ENCODE assay signal across 20 cellular contexts in the genomic region with DNA sequence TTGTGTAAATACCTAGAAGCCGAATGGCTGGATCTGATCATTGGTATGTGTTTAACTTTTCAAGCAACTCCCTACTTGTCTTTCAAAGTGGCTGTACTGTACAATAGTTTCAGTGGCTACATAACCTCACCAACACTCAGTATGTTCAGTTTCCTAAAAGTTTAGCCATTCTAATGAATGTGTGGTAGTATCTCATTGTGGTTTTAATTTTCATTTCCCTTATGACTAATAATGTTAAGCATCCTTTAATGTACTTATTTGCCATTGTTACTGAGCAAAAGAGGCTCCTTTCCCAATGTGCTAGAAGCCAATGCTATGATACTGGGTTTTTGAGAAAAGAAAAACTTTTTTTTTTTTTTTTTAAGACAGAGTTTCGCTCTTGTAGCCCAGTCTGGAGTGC. TPM values are rescaled to one million over a fixed set of nuclear protein-coding genes. Genes with fewer than 3 reads are reported as not detected.
DNase-seq lines count a peak whose midpoint lies in the region; ATAC-seq and TF ChIP-seq lines count a peak whose summit lies in the region.
"Had no signal": no experiment of that assay in that cellular context is flagged by ENCODE, and none has a peak within 500 bp of the region (broad histone marks: within the 10 kb centered on the region; RNA-seq: fewer than 3 reads in every experiment).

No MANE protein-coding gene starts in this region.

- H3K4me3 Mint-ChIP-seq in GM23338 (no peak overlapping the region), endodermal cell (no peak overlapping the region)
- H3K4me3 Mint-ChIP-seq: CD4-positive, CD25-positive, alpha-beta regulatory T cell had no signal

- H3K79me2 ChIP-seq in ACC112 (ENCODE audit: control insufficient read depth, insufficient read depth, low read length, unreplicated experiment), result no peaks in the 10 kb centered on the region
- H3K79me2 ChIP-seq in GM23338 (replicated peaks; ENCODE audit: insufficient read depth), result no peaks in the 10 kb centered on the region
- H3K79me2 ChIP-seq in PC-3 (ENCODE audit: low read length), result no peaks in the 10 kb centered on the region

- no peak for TF ChIP-seq EP300 in tibial nerve (IDR thresholded peaks at IDR 0.05)

- peak overlapping the region; percentile 12; the same call in 1 of the 2 replicates for H3K27ac ChIP-seq in ACC112 (ENCODE audit: low read depth, low read length)
- peak overlapping the region; percentile 29; the same call in 1 of the 2 replicates for H3K27ac ChIP-seq in GM23338 (ENCODE audit: low read depth)
- H3K27ac ChIP-seq in PC-3 (ENCODE audit: low read length), result no peak overlapping the region
- no peak overlapping the region for H3K27ac ChIP-seq in endodermal cell (ENCODE audit: low read depth, low read length)
- no peak overlapping the region for H3K27ac ChIP-seq in tibial nerve
- H3K27ac ChIP-seq: adrenal gland, lower lobe of right lung, ovary, right lobe of liver, VCaP had no signal

- CTCF ChIA-PET in PC-3 (lab: Charles Lee), result no interaction called here

- peaks cover 5% of the 10 kb centered on the region for H3K27me3 Mint-ChIP-seq in GM23338 (ENCODE audit: insufficient read depth, low read depth, poor library complexity)
- H3K27me3 Mint-ChIP-seq in endodermal cell (ENCODE audit: insufficient read depth), result no peaks in the 10 kb centered on the region

- no peak for TF ChIP-seq CTCF in GM23338 (conservative IDR thresholded peaks at IDR 0.05; ENCODE audit: low read depth in 2 of 2)
- no peak for TF ChIP-seq CTCF in PC-3 (conservative IDR thresholded peaks at IDR 0.05; ENCODE audit: low read depth, low read length)
- no peak for TF ChIP-seq CTCF in choroid plexus epithelial cell (conservative IDR thresholded peaks at IDR 0.05; ENCODE audit: low read depth, low read length)
- no peak for TF ChIP-seq CTCF in endodermal cell (conservative IDR thresholded peaks at IDR 0.05)
- TF ChIP-seq CTCF in tibial nerve (IDR thresholded peaks at IDR 0.05), result no peak

- H3K4me1 ChIP-seq in ACC112 (ENCODE audit: control insufficient read depth, insufficient read depth, low read length, unreplicated experiment), result peaks cover 27% of the 10 kb centered on the region
- peaks cover 50% of the 10 kb centered on the region for H3K4me1 ChIP-seq in GM23338 (ENCODE audit: insufficient read depth)
- peaks cover 14% of the 10 kb centered on the region for H3K4me1 ChIP-seq in PC-3 (ENCODE audit: insufficient read depth, low read length)
- H3K4me1 ChIP-seq in endodermal cell (ENCODE audit: control insufficient read depth, insufficient read depth, low read length), result peaks cover 3% of the 10 kb centered on the region
- H3K4me1 ChIP-seq in tibial nerve, result peaks cover 0 to 13% (median 0%) of the 10 kb centered on the region in 4 donors
- H3K4me1 ChIP-seq: adrenal gland, lower lobe of right lung had no signal

- DNase-seq in GM23338 (ENCODE audit: low spot score), result no peak
- DNase-seq in PC-3, result peak; percentile 4
- DNase-seq in choroid plexus epithelial cell (ENCODE audit: low read depth), result peak; percentile 59
- DNase-seq in endodermal cell, result no peak
- no peak for DNase-seq in tibial nerve (ENCODE audit: low spot score in 2 of 2)
- DNase-seq in NCI-H2107 treated with DMSO at 0.1 percent for 48 hours (lab: John Stamatoyannopoulos, UW; ENCODE audit: unreplicated experiment), result no peak
- no peak for DNase-seq in DMS153 treated with DMSO at 0.1 percent for 48 hours (lab: John Stamatoyannopoulos, UW; ENCODE audit: unreplicated experiment)
- DNase-seq: adrenal gland; CD4-positive, CD25-positive, alpha-beta regulatory T cell; DMS79; Kasumi-1; lower lobe of right lung; NCI-H1436; ovary; right lobe of liver had no signal

- H3K4me2 ChIP-seq in GM23338, result no peak overlapping the region
- no peak overlapping the region for H3K4me2 ChIP-seq in PC-3 (ENCODE audit: low read length)

- H3K4me3 ChIP-seq in ACC112 (ENCODE audit: low read depth, low read length), result no peak overlapping the region
- H3K4me3 ChIP-seq in GM23338, result no peak overlapping the region
- no peak overlapping the region for H3K4me3 ChIP-seq in PC-3 (ENCODE audit: low read length)
- no peak overlapping the region for H3K4me3 ChIP-seq in choroid plexus epithelial cell (ENCODE audit: low read depth, low read length)
- no peak overlapping the region for H3K4me3 ChIP-seq in endodermal cell (ENCODE audit: low read length)
- no peak overlapping the region for H3K4me3 ChIP-seq in tibial nerve
- H3K4me3 ChIP-seq: adrenal gland, lower lobe of right lung, ovary, right lobe of liver had no signal

- POLR2A ChIA-PET in PC-3 (lab: Charles Lee; ENCODE audit: unreplicated experiment), result no interaction called here

- no TSS peak for BruUV-seq in PC-3 (replicated peaks; lab: Mats Ljungman, UMichigan)

- H2AFZ ChIP-seq in ACC112 (ENCODE audit: low read length, unreplicated experiment) (no peak overlapping the region), GM23338 (no peak overlapping the region), PC-3 (ENCODE audit: low read length) (no peak overlapping the region)

- H3K36me3 Mint-ChIP-seq in GM23338 (ENCODE audit: low read depth) (no peaks in the 10 kb centered on the region), endodermal cell (ENCODE audit: low read depth) (peaks cover 2% of the 10 kb centered on the region)
- H3K36me3 Mint-ChIP-seq: CD4-positive, CD25-positive, alpha-beta regulatory T cell had no signal

- intact Hi-C loops in PC-3 (cut with micrococcal nuclease), result no loop called here

- H4K20me1 ChIP-seq in GM23338 (replicated peaks; ENCODE audit: insufficient read depth) (no peaks in the 10 kb centered on the region), PC-3 (ENCODE audit: low read length) (no peaks in the 10 kb centered on the region)

- H3K9me3 ChIP-seq in PC-3 (ENCODE audit: low read length), result no peaks in the 10 kb centered on the region
- no peaks in the 10 kb centered on the region for H3K9me3 ChIP-seq in endodermal cell (ENCODE audit: control insufficient read depth, low read length)
- H3K9me3 ChIP-seq in tibial nerve, result no peaks in the 10 kb centered on the region
- H3K9me3 ChIP-seq: adrenal gland, lower lobe of right lung, ovary, right lobe of liver had no signal

- no peak overlapping the region for H3K9ac ChIP-seq in PC-3 (ENCODE audit: low read length)
- no peak overlapping the region for H3K9ac ChIP-seq in endodermal cell (ENCODE audit: extremely low read depth, low read length, poor library complexity, severe bottlenecking)

- H3K27me3 ChIP-seq in ACC112 (ENCODE audit: insufficient read depth, low read length), result no peaks in the 10 kb centered on the region
- H3K27me3 ChIP-seq in GM23338 (ENCODE audit: insufficient read depth), result no peaks in the 10 kb centered on the region
- H3K27me3 ChIP-seq in PC-3 (ENCODE audit: low read length), result no peaks in the 10 kb centered on the region
- H3K27me3 ChIP-seq in endodermal cell (ENCODE audit: control insufficient read depth, insufficient read depth, low read length, poor library complexity, severe bottlenecking), result no peaks in the 10 kb centered on the region
- no peaks in the 10 kb centered on the region for H3K27me3 ChIP-seq in tibial nerve
- H3K27me3 ChIP-seq: adrenal gland, ovary, right lobe of liver had no signal

- ATAC-seq in GM23338, result no peak
- no peak; the same call in 1 of the 2 replicates for ATAC-seq in PC-3
- ATAC-seq: lower lobe of right lung, right lobe of liver had no signal

- 100% methylated on average over 1 to 2 of the region's 2 CpGs for WGBS in endodermal cell (ENCODE audit: insufficient coverage in 1 of 2, insufficient read length in 1 of 2), 2 experiments
- 88 to 90% methylated on average over 2 of the region's 2 CpGs for WGBS in tibial nerve, 2 donors

- peak overlapping the region; percentile 76; the same call in 1 of the 2 replicates for H3K27ac Mint-ChIP-seq in GM23338
- H3K27ac Mint-ChIP-seq in endodermal cell, result no peak overlapping the region
- H3K27ac Mint-ChIP-seq: CD4-positive, CD25-positive, alpha-beta regulatory T cell had no signal

- no peaks in the 10 kb centered on the region for H3K36me3 ChIP-seq in ACC112 (ENCODE audit: insufficient read depth, low read length)
- no peaks in the 10 kb centered on the region for H3K36me3 ChIP-seq in GM23338 (ENCODE audit: insufficient read depth)
- H3K36me3 ChIP-seq in PC-3 (ENCODE audit: low read depth, low read length), result no peaks in the 10 kb centered on the region
- H3K36me3 ChIP-seq in endodermal cell (ENCODE audit: control insufficient read depth, insufficient read depth, low read length), result no peaks in the 10 kb centered on the region
- no peaks in the 10 kb centered on the region for H3K36me3 ChIP-seq in tibial nerve
- H3K36me3 ChIP-seq: adrenal gland, lower lobe of right lung, ovary, right lobe of liver had no signal

- H3F3A ChIP-seq in GM23338 (replicated peaks; ENCODE audit: low read depth) (no peaks in the 10 kb centered on the region), PC-3 (ENCODE audit: low read length, unreplicated experiment) (no peaks in the 10 kb centered on the region)

- H3K9me2 ChIP-seq in GM23338 (ENCODE audit: insufficient read depth) (no peaks in the 10 kb centered on the region), PC-3 (replicated peaks; ENCODE audit: low read length) (no peaks in the 10 kb centered on the region)

- TF ChIP-seq POLR2A in tibial nerve (IDR thresholded peaks at IDR 0.05), result no peak

- H3K9me3 Mint-ChIP-seq in GM23338, result no peaks in the 10 kb centered on the region; the same call in 2 of the 3 replicates
- H3K9me3 Mint-ChIP-seq in endodermal cell, result peaks cover 3% of the 10 kb centered on the region
- H3K9me3 Mint-ChIP-seq: CD4-positive, CD25-positive, alpha-beta regulatory T cell had no signal

- H3K4me1 Mint-ChIP-seq in GM23338 (peaks cover 65% of the 10 kb centered on the region), endodermal cell (peaks cover 39% of the 10 kb centered on the region)
- H3K4me1 Mint-ChIP-seq: CD4-positive, CD25-positive, alpha-beta regulatory T cell had no signal

TF ChIP-seq in GM23338, 12 proteins besides CTCF, POLR2A, EP300 and RAD21 (continues in another document):
- TF ChIP-seq EZH2phosphoT487 (IDR thresholded peaks at IDR 0.05; ENCODE audit: unreplicated experiment) (no peak), CREB1 (CRISPR knock-in tag; IDR thresholded peaks at IDR 0.05; ENCODE audit: low read depth) (no peak), EZH2 (IDR thresholded peaks at IDR 0.05; ENCODE audit: low read depth, unreplicated experiment) (no peak), NANOG (IDR thresholded peaks at IDR 0.05; ENCODE audit: borderline replicate concordance) (no peak), POLR2AphosphoS5 (IDR thresholded peaks at IDR 0.05; ENCODE audit: low read depth) (no peak)

RNA-seq across cellular contexts. Expression of gene ALDOB, which starts 27.8 kb away (rescaled TPM):
- total RNA-seq in GM23338 (2014; rRNA removed; shearing (Covaris generic)), result not detected in 2 replicates
- not detected in 2 replicates for polyA plus RNA-seq in GM23338 (2016; fragmentation: Nextera tagmentation; extraction: Ambion mirVana)
- total RNA-seq in PC-3 (2014; rRNA removed) (not detected in 2 replicates), endodermal cell (under 1 TPM in 1 of 2 donors, not detected in 1; 0.29 TPM), tibial nerve (not detected)
- not detected for polyA plus RNA-seq in endodermal cell (2013, experiment 1 of 2)
- polyA plus RNA-seq in endodermal cell (2013, experiment 2 of 2), result not detected
- total RNA-seq: activated CD8-positive, alpha-beta memory T cell treated with anti-CD3 and anti-CD28 coated beads for 36 hours; CD4-positive, CD25-positive, alpha-beta regulatory T cell; myocyte; subcutaneous adipose tissue had no signal
- polyA plus RNA-seq: CD4-positive, CD25-positive, alpha-beta regulatory T cell had no signal

Comparison
In these comparisons a context has a peak if more than half of its experiments do, and no peak if none do; other contexts are left out.
1. H3K27ac ChIP-seq: peak in ACC112 (single experiment) and GM23338 (single experiment); none in PC-3 (single experiment), endodermal cell (single experiment) and tibial nerve (0 of 4).
2. DNase-seq: peak in PC-3 (single experiment) and choroid plexus epithelial cell (single experiment); none in GM23338 (single experiment), endodermal cell (single experiment), tibial nerve (0 of 2), NCI-H2107 treated with DMSO at 0.1 percent for 48 hours (single experiment) and DMS153 treated with DMSO at 0.1 percent for 48 hours (single experiment).